Comparison of ENCODE assay signal across 23 cellular contexts in the genomic region with DNA sequence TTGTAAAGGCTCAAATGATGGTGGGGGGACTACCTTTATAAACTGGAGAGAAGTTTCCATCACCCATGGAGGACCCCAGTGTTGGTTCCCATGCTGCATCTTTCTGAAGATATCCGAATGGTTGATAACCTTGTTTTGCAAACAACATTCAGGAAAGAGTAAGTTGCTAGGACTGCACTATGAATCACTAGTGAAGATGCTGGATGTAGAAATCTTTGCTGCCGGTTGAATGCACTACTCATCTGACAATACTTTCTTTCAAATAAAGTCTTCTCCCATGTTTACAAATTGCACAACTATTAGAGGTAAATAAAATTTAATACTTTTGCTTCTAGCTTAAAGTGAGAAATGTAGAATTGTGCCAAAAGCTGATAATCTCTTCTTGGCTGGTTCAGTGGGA.
A peak's percentile ranks its signal among the peaks of the same experiment; 100 is the strongest.
DNase-seq lines count a peak whose midpoint lies in the region; ATAC-seq, FAIRE-seq and TF ChIP-seq lines count a peak whose summit lies in the region.
"Had no signal": no experiment of that assay in that cellular context is flagged by ENCODE, and none has a peak within 500 bp of the region (broad histone marks: within the 10 kb centered on the region; RNA-seq: fewer than 3 reads in every experiment).

No MANE protein-coding gene starts in this region.

- no peak overlapping the region for H3K4me3 Mint-ChIP-seq in progenitor cell of endocrine pancreas (ENCODE audit: low read depth)
- H3K4me3 Mint-ChIP-seq: B cell; CD8-positive, alpha-beta T cell; H9 had no signal

- H3K27me3 ChIP-seq in bronchial epithelial cell (ENCODE audit: control insufficient read depth, insufficient read depth, low read length) (no peaks in the 10 kb centered on the region), body of pancreas (no peaks in the 10 kb centered on the region)

- peaks cover 10% of the 10 kb centered on the region for H3K4me1 Mint-ChIP-seq in progenitor cell of endocrine pancreas (ENCODE audit: low read depth)
- H3K4me1 Mint-ChIP-seq: B cell, H9 had no signal

- no peak for ATAC-seq in body of pancreas
- ATAC-seq: CD8-positive, alpha-beta T cell; GM12878 had no signal

- H3K4me3 ChIP-seq in bronchial epithelial cell (ENCODE audit: low read depth, low read length), result no peak overlapping the region
- H3K4me3 ChIP-seq in body of pancreas, result no peak overlapping the region
- H3K4me3 ChIP-seq: GM12878, GM23248, PC-9 had no signal

- H3K4me1 ChIP-seq in body of pancreas, result no peaks in the 10 kb centered on the region

- FAIRE-seq in bronchial epithelial cell (lab: Jason Lieb, UNC), result peak; percentile 76
- FAIRE-seq: GM12878 had no signal

- no peaks in the 10 kb centered on the region for H3K27me3 Mint-ChIP-seq in progenitor cell of endocrine pancreas
- H3K27me3 Mint-ChIP-seq: B cell had no signal

- no peak for TF ChIP-seq CTCF in bronchial epithelial cell (IDR thresholded peaks at IDR 0.05; ENCODE audit: insufficient read depth, low read length, severe bottlenecking)
- TF ChIP-seq CTCF in body of pancreas (IDR thresholded peaks at IDR 0.05), result no peak
- no peak for TF ChIP-seq CTCF in progenitor cell of endocrine pancreas (IDR thresholded peaks at IDR 0.05; ENCODE audit: unreplicated experiment)

- no peaks in the 10 kb centered on the region for H3K9me3 Mint-ChIP-seq in progenitor cell of endocrine pancreas (ENCODE audit: low read depth)
- H3K9me3 Mint-ChIP-seq: CD8-positive, alpha-beta T cell; H9 had no signal

- no peak overlapping the region for H3K27ac ChIP-seq in body of pancreas
- H3K27ac ChIP-seq: C4-2B, GM23248, PC-9 had no signal

- WGBS in body of pancreas, 2 donors, result 70 to 75% methylated on average over 2 of the region's 2 CpGs

- no peaks in the 10 kb centered on the region for H3K36me3 Mint-ChIP-seq in progenitor cell of endocrine pancreas (ENCODE audit: insufficient read depth)
- H3K36me3 Mint-ChIP-seq: CD8-positive, alpha-beta T cell had no signal

- H3K27ac Mint-ChIP-seq in progenitor cell of endocrine pancreas, result no peak overlapping the region
- H3K27ac Mint-ChIP-seq: B cell; CD8-positive, alpha-beta T cell; H9 had no signal

- H3K36me3 ChIP-seq in bronchial epithelial cell (ENCODE audit: control insufficient read depth, insufficient read depth, low read length) (no peaks in the 10 kb centered on the region), body of pancreas (replicated peaks in 1 of 2; ENCODE audit: insufficient read depth in 1 of 2, low read depth in 2 of 2) (no peaks in the 10 kb centered on the region)

- no peaks in the 10 kb centered on the region for H3K9me3 ChIP-seq in body of pancreas
- H3K9me3 ChIP-seq: Caco-2 had no signal

- intact Hi-C loops in body of pancreas (cut with DNase I), result no loop called here

- DNase-seq in M059J (ENCODE audit: low read depth), result peak; percentile 3
- DNase-seq in bronchial epithelial cell (ENCODE audit: low read depth), result peak; percentile 71
- peak; percentile 26 for DNase-seq in iris pigment epithelial cell (ENCODE audit: low read depth)
- DNase-seq in cortex of kidney (lab: John Stamatoyannopoulos, UW), result no peak
- no peak for DNase-seq in body of pancreas
- DNase-seq in stimulated activated CD4-positive, alpha-beta T cell treated with anti-CD3 and anti-CD28 coated beads, Interleukin-2, amount 100 ng/mL, for 48 hours, result no peak
- no peak for DNase-seq in progenitor cell of endocrine pancreas (ENCODE audit: low spot score, unreplicated experiment)
- DNase-seq: Caco-2; CD8-positive, alpha-beta T cell; GDM1; GM23248; H9; KBM-7; NCI-H1092; NCI-H1436; NCI-H187 treated with DMSO at 0.1 percent for 48 hours; NCI-H526 treated with DMSO at 0.1 percent for 48 hours; PC-9; RPMI8226; SHP77 had no signal

- TF ChIP-seq POLR2A in body of pancreas (IDR thresholded peaks at IDR 0.05), result no peak

Comparison
In these comparisons a context has a peak if more than half of its experiments do, and no peak if none do; other contexts are left out.
1. DNase-seq: peak in M059J (single experiment), bronchial epithelial cell (single experiment) and iris pigment epithelial cell (single experiment); none in cortex of kidney (single experiment), body of pancreas (0 of 4), stimulated activated CD4-positive, alpha-beta T cell treated with anti-CD3 and anti-CD28 coated beads, Interleukin-2, amount 100 ng/mL, for 48 hours (0 of 2) and progenitor cell of endocrine pancreas (single experiment).